Comparison of ENCODE assay signal across 18 cellular contexts in genomic region chr3:3129579-3129978, GRCh38. TPM values are rescaled to one million over a fixed set of nuclear protein-coding genes. Genes with fewer than 3 reads are reported as not detected.
"Had no signal": no experiment of that assay in that cellular context is flagged by ENCODE, and none has a peak within 500 bp of the region (broad histone marks: within the 10 kb centered on the region; RNA-seq: fewer than 3 reads in every experiment).

No MANE protein-coding gene starts in this region.

- ATAC-seq: body of pancreas, left ventricle myocardium superior had no signal

- H3K27ac ChIP-seq: body of pancreas, hepatocyte, parathyroid adenoma had no signal

- DNase-seq: activated CD4-positive, alpha-beta T cell treated with anti-CD3 and anti-CD28 coated beads, Interleukin-2, amount 50 U/mL, for 4 hours; activated gamma-delta T cell; amniotic stem cell; body of pancreas; central memory CD4-positive, alpha-beta T cell; cortex of kidney; effector memory CD4-positive, alpha-beta T cell; left ventricle myocardium superior; retina; SK-N-SH; stimulated activated CD4-positive, alpha-beta T cell treated with anti-CD3 and anti-CD28 coated beads, Interleukin-15, amount 100 ng/mL, for 24 hours; stimulated activated CD4-positive, alpha-beta T cell treated with anti-CD3 and anti-CD28 coated beads, Interleukin-4, amount 100 ng/mL, for 24 hours had no signal

- H3K4me3 ChIP-seq: body of pancreas, hepatocyte had no signal

- H3K9me3 Mint-ChIP-seq: T-helper 1 cell treated with Interleukin-12 subunit alpha and Interleukin-12 subunit beta and Interleukin-4 antibody, amounts not matched to agents 30 μg/mL and 1 μg/mL, for 36 hours had no signal

- H3K27me3 ChIP-seq: body of pancreas, hepatocyte had no signal

- H3K9me3 ChIP-seq: body of pancreas, SK-N-SH had no signal

- H3K4me1 ChIP-seq: parathyroid adenoma had no signal

RNA-seq across cellular contexts. Expression of gene IL5RA, which starts 19.4 kb away (rescaled TPM):
- total RNA-seq: body of pancreas, epithelial cell of proximal tubule, kidney epithelial cell, mesenteric fat pad had no signal
- polyA plus RNA-seq: hepatocyte, SK-N-SH had no signal
